24 cellular contexts compared by ENCODE assay signal in genomic region chr12:122140467-122141257, GRCh38. TPM values are rescaled to one million over a fixed set of nuclear protein-coding genes. Genes with fewer than 3 reads are reported as not detected.
"Had no signal": no experiment of that assay in that cellular context is flagged by ENCODE, and none has a peak within 500 bp of the region (broad histone marks: within the 10 kb centered on the region; RNA-seq: fewer than 3 reads in every experiment).

No MANE protein-coding gene starts in this region.

- ATAC-seq: left cardiac atrium; right lobe of liver; stimulated activated effector memory CD8-positive, alpha-beta T cell treated with anti-CD3 and anti-CD28 coated beads, Interleukin-12 subunit alpha, Interleukin-12 subunit beta, amount 100 ng/mL, for 72 hours had no signal

- H3K27ac ChIP-seq: esophagus squamous epithelium, left ventricle myocardium inferior, neutrophil, ovary, prostate gland, right lobe of liver, stomach, thoracic aorta, transverse colon had no signal

- H3K9me3 ChIP-seq: esophagus squamous epithelium, left ventricle myocardium inferior, neutrophil, ovary, prostate gland, right lobe of liver, stomach, thoracic aorta, transverse colon had no signal

- H3K27me3 ChIP-seq: esophagus squamous epithelium, neutrophil, ovary, right lobe of liver, stomach, transverse colon had no signal

- H3K27ac Mint-ChIP-seq: nephron; stimulated activated effector memory CD8-positive, alpha-beta T cell treated with anti-CD3 and anti-CD28 coated beads, Interleukin-12 subunit alpha, Interleukin-12 subunit beta, amount 100 ng/mL, for 72 hours had no signal

- FAIRE-seq: kidney had no signal

- H3K4me1 ChIP-seq: prostate gland, right lobe of liver, stomach, transverse colon had no signal

- H3K4me3 ChIP-seq: esophagus squamous epithelium, left ventricle myocardium inferior, lung, ovary, prostate gland, right lobe of liver, stomach, thoracic aorta, transverse colon had no signal

- H3K36me3 ChIP-seq: ovary had no signal

- DNase-seq: effector memory CD4-positive, alpha-beta T cell; esophagus squamous epithelium; foreskin fibroblast; kidney; left cardiac atrium; left ventricle myocardium inferior; mesenchymal stem cell; midbrain; ovary; retina; right lobe of liver; stimulated activated CD4-positive, alpha-beta T cell treated with anti-CD3 and anti-CD28 coated beads, Interleukin-4, amount 100 ng/mL, for 1 hour; stimulated activated CD8-positive, alpha-beta memory T cell treated with anti-CD3 and anti-CD28 coated beads, Interleukin-4, amount 100 ng/mL, for 48 hours; stomach; substantia nigra; transverse colon had no signal

- H3K4me1 Mint-ChIP-seq: nephron; stimulated activated effector memory CD8-positive, alpha-beta T cell treated with anti-CD3 and anti-CD28 coated beads, Interleukin-12 subunit alpha, Interleukin-12 subunit beta, amount 100 ng/mL, for 72 hours had no signal

- H3K9me3 Mint-ChIP-seq: nephron; stimulated activated effector memory CD8-positive, alpha-beta T cell treated with anti-CD3 and anti-CD28 coated beads, Interleukin-12 subunit alpha, Interleukin-12 subunit beta, amount 100 ng/mL, for 72 hours had no signal

- H3K4me3 Mint-ChIP-seq: nephron; stimulated activated effector memory CD8-positive, alpha-beta T cell treated with anti-CD3 and anti-CD28 coated beads, Interleukin-12 subunit alpha, Interleukin-12 subunit beta, amount 100 ng/mL, for 72 hours had no signal

RNA-seq across cellular contexts. Expression of gene IL31, which starts 33.4 kb away (rescaled TPM):
- total RNA-seq: epithelial cell of proximal tubule, esophagus squamous epithelium, kidney, left cardiac atrium, left ventricle myocardium inferior, lung, ovary, prostate gland, right lobe of liver, stomach, thoracic aorta, transverse colon, ureter had no signal
- polyA plus RNA-seq: lung, ovary, stomach had no signal

RNA-seq across cellular contexts. Expression of gene LRRC43, which starts 42.3 kb away (rescaled TPM):
- total RNA-seq: epithelial cell of proximal tubule, thoracic aorta had no signal
- polyA plus RNA-seq: stomach had no signal
